ENCODE assay signal across 8 cellular contexts in genomic region chr10:93199221-93199681, GRCh38.
DNase-seq lines count a peak whose midpoint lies in the region; ATAC-seq, FAIRE-seq and TF ChIP-seq lines count a peak whose summit lies in the region.

No MANE protein-coding gene starts in this region.

- H3K4me3 ChIP-seq in K562 = no peak overlapping the region

- H3K27ac ChIP-seq in K562 (ENCODE audit: extremely low read depth, low read depth, low read length) = peak overlapping the region; percentile 26; the same call in 1 of the 3 replicates
- H3K27ac ChIP-seq in substantia nigra (ENCODE audit: low read depth, low read length, poor library complexity, severe bottlenecking) = peak overlapping the region; percentile 50

- DNase-seq in natural killer cell (no peak), K562 (ENCODE audit: extremely low read depth in 1 of 4, low spot score in 3 of 4) (peak in 1 of 4 experiments; percentile 12), left lobe of liver (ENCODE audit: low spot score) (peak; percentile 86), substantia nigra (lab: John Stamatoyannopoulos, UW) (peak in 32 of 49 donors; percentile 1 to 61 (median 16))
- DNase-seq in natural killer cell treated with Interleukin-12 subunit alpha and Interleukin-12 subunit beta and Interleukin-15 and Interleukin-18, amount 100 ng/mL, for 72 hours (ENCODE audit: low spot score) = no peak

- peaks cover 9 to 14% of the 10 kb centered on the region in 2 donors for H3K4me1 Mint-ChIP-seq in natural killer cell
- peaks cover 6 to 9% of the 10 kb centered on the region in 2 donors for H3K4me1 Mint-ChIP-seq in natural killer cell treated with Interleukin-12 subunit alpha and Interleukin-12 subunit beta and Interleukin-15 and Interleukin-18, amount 100 ng/mL, for 72 hours (ENCODE audit: low read depth in 2 of 2)

- peak overlapping the region; percentile 74 for H2AFZ ChIP-seq in K562 (ENCODE audit: low read depth, low read length)

- CTCF ChIA-PET in K562 (lab: Yijun Ruan, JAX; ENCODE audit: low intra/inter-chr PET ratio) = no interaction called here

- in situ Hi-C loops in K562 (cut with MboI) = no loop called here

- TF ChIP-seq RAD21 in K562 (CRISPR knock-in tag; conservative IDR thresholded peaks at IDR 0.05 in 1 of 2, IDR thresholded peaks at IDR 0.05 in 1 of 2) = no peak

- intact Hi-C loops in natural killer cell (cut with micrococcal nuclease) = no loop called here
- intact Hi-C loops in K562 (cut with micrococcal nuclease) = no loop called here

- no peaks in the 10 kb centered on the region for H4K20me1 ChIP-seq in K562 (replicated peaks; ENCODE audit: control insufficient read depth, insufficient read depth, low read length)

- no peak overlapping the region for H3K27ac Mint-ChIP-seq in natural killer cell
- no peak overlapping the region for H3K27ac Mint-ChIP-seq in natural killer cell treated with Interleukin-12 subunit alpha and Interleukin-12 subunit beta and Interleukin-15 and Interleukin-18, amount 100 ng/mL, for 72 hours

- H3K27me3 ChIP-seq in K562 (ENCODE audit: control insufficient read depth in 2 of 2, insufficient read depth in 2 of 2, low read length in 2 of 2) = no peaks in the 10 kb centered on the region; a peak in 1 of 5 replicates

- H3K27me3 Mint-ChIP-seq in natural killer cell (ENCODE audit: low read depth in 2 of 2) = peaks cover 8 to 51% of the 10 kb centered on the region in 2 donors
- peaks cover 8 to 37% of the 10 kb centered on the region in 2 donors for H3K27me3 Mint-ChIP-seq in natural killer cell treated with Interleukin-12 subunit alpha and Interleukin-12 subunit beta and Interleukin-15 and Interleukin-18, amount 100 ng/mL, for 72 hours

- TF ChIP-seq CTCF in natural killer cell (IDR thresholded peaks at IDR 0.05) (no peak), K562 (IDR thresholded peaks at IDR 0.05 in 2 of 3, conservative IDR thresholded peaks at IDR 0.05 in 1 of 3; ENCODE audit: insufficient read depth in 2 of 3, low read depth in 1 of 3, low read length in 3 of 3) (no peak)

- H3K36me3 ChIP-seq in K562 (ENCODE audit: control insufficient read depth, insufficient read depth, low read length) = no peaks in the 10 kb centered on the region

- no peaks in the 10 kb centered on the region; a peak in 1 of 5 replicates for H3K4me1 ChIP-seq in K562 (replicated peaks in 1 of 2; ENCODE audit: control insufficient read depth in 2 of 2, insufficient read depth in 2 of 2, low read length in 2 of 2)

- ATAC-seq in natural killer cell = no peak
- ATAC-seq in natural killer cell treated with Interleukin-12 subunit alpha and Interleukin-12 subunit beta and Interleukin-15 and Interleukin-18, amount 100 ng/mL, for 72 hours = no peak
- ATAC-seq in K562 = no peak
- ATAC-seq in left lobe of liver = peak; percentile 96
- ATAC-seq in HG02981 (IDR thresholded peaks at IDR 0.05; ENCODE audit: unreplicated experiment) = no peak
- ATAC-seq in HG03571 (IDR thresholded peaks at IDR 0.05; ENCODE audit: unreplicated experiment) = no peak
- ATAC-seq in GM19452 (IDR thresholded peaks at IDR 0.05; ENCODE audit: unreplicated experiment) = no peak

- no peak overlapping the region for H3K9ac ChIP-seq in K562 (ENCODE audit: insufficient read depth in 1 of 2, low read depth in 2 of 2, low read length in 2 of 2)

- H3K4me2 ChIP-seq in K562 (ENCODE audit: insufficient read depth, low read length) = no peak overlapping the region

- POLR2A ChIA-PET in K562 (lab: Yijun Ruan, JAX) = no interaction called here

- TF ChIP-seq EP300 in K562 (IDR thresholded peaks at IDR 0.05; ENCODE audit: low read length) = no peak

- FAIRE-seq in K562 (lab: Jason Lieb, UNC) = no peak

- no peak for TF ChIP-seq POLR2A in K562 (conservative IDR thresholded peaks at IDR 0.05)

- H3K4me3 Mint-ChIP-seq in natural killer cell = peak overlapping the region; percentile 40
- no peak overlapping the region for H3K4me3 Mint-ChIP-seq in natural killer cell treated with Interleukin-12 subunit alpha and Interleukin-12 subunit beta and Interleukin-15 and Interleukin-18, amount 100 ng/mL, for 72 hours

- no peaks in the 10 kb centered on the region for H3K79me2 ChIP-seq in K562 (ENCODE audit: control insufficient read depth, insufficient read depth, low read length)

- H3K9me1 ChIP-seq in K562 (ENCODE audit: control insufficient read depth, insufficient read depth, low read length) = no peaks in the 10 kb centered on the region

- no peaks in the 10 kb centered on the region for H3K9me3 ChIP-seq in K562 (replicated peaks; ENCODE audit: control insufficient read depth, insufficient read depth, low read depth, low read length)

- no peaks in the 10 kb centered on the region for H3K9me3 Mint-ChIP-seq in natural killer cell
- no peaks in the 10 kb centered on the region for H3K9me3 Mint-ChIP-seq in natural killer cell treated with Interleukin-12 subunit alpha and Interleukin-12 subunit beta and Interleukin-15 and Interleukin-18, amount 100 ng/mL, for 72 hours

- 3% methylated on average over 9 of the region's 9 CpGs for WGBS in K562 (ENCODE audit: insufficient coverage, low coverage, missing lambda C conversion rate)

- H3K36me3 Mint-ChIP-seq in natural killer cell = no peaks in the 10 kb centered on the region
- H3K36me3 Mint-ChIP-seq in natural killer cell treated with Interleukin-12 subunit alpha and Interleukin-12 subunit beta and Interleukin-15 and Interleukin-18, amount 100 ng/mL, for 72 hours = no peaks in the 10 kb centered on the region

- no TSS peak for BruUV-seq in K562 (replicated peaks; lab: Mats Ljungman, UMichigan)

TF ChIP-seq in K562, 482 proteins besides CTCF, POLR2A, EP300 and RAD21:
- TF ChIP-seq ATF1 (CRISPR knock-in tag; IDR thresholded peaks at IDR 0.05) (no peak), ATF1 (tag; IDR thresholded peaks at IDR 0.05) (0 out of 2 replicates have a peak, but pooled peaks have one; percentile 7), GABPA (tag; conservative IDR thresholded peaks at IDR 0.05; ENCODE audit: low read depth) (peak; percentile 56), NR2C2 (CRISPR knock-in tag; IDR thresholded peaks at IDR 0.05) (no peak), NR2C2 (tag; IDR thresholded peaks at IDR 0.05) (peak; percentile 52; the same call in 1 of the 2 replicates), SMC3 (conservative IDR thresholded peaks at IDR 0.05; ENCODE audit: insufficient read depth, low read depth, low read length) (no peak), ETV1 (tag; conservative IDR thresholded peaks at IDR 0.05; ENCODE audit: low read depth) (peak; percentile 60), ZBTB11 (CRISPR knock-in tag; IDR thresholded peaks at IDR 0.05) (no peak)

Comparison
In these comparisons a context has a peak if more than half of its experiments do, and no peak if none do; other contexts are left out.
1. DNase-seq: peak in left lobe of liver (single experiment) and substantia nigra (32 of 49); none in natural killer cell (single experiment) and natural killer cell treated with Interleukin-12 subunit alpha and Interleukin-12 subunit beta and Interleukin-15 and Interleukin-18, amount 100 ng/mL, for 72 hours (single experiment).